ENCODE assay signal across 14 cellular contexts in the genomic region with DNA sequence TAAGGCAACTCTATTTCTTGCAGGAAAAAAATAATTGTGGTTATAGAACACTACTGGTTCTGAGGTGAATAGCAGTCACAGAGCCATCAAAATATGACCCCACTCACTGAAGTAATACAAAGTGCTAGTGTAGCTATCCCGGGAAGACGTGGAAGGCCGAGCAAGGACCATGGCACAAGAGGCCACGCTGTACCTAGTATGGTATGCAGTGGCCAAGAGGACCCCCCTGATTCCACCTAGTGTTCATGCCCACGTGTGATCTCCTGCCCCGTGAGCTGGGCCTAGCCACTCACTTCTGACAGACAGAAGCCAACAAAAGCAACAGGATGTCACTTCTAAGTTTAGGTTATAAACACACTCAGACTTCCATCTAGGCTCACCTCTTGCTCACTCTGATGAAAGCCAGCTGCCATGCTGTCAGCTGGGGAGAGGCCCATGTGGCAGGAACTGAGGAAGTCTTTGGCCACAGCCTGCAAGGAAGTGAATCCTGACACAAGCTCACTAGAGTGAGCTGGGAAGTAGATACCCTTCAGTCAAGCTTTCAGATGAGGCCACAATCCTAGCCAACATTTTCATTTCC. TPM values are rescaled to one million over a fixed set of nuclear protein-coding genes. Genes with fewer than 3 reads are reported as not detected.
DNase-seq lines count a peak whose midpoint lies in the region; ATAC-seq and TF ChIP-seq lines count a peak whose summit lies in the region.
"Had no signal": no experiment of that assay in that cellular context is flagged by ENCODE, and none has a peak within 500 bp of the region (broad histone marks: within the 10 kb centered on the region; RNA-seq: fewer than 3 reads in every experiment).

No MANE protein-coding gene starts in this region.

- peak overlapping the region; percentile 30 for H3K27ac ChIP-seq in left ventricle myocardium inferior (replicated peaks)
- H3K27ac ChIP-seq in adrenal gland: no peak overlapping the region
- H3K27ac ChIP-seq in trophoblast cell (ENCODE audit: low read depth, low read length): no peak overlapping the region
- H3K27ac ChIP-seq: dorsolateral prefrontal cortex, SK-N-MC had no signal

- H4K8ac ChIP-seq in trophoblast cell (ENCODE audit: low read depth, low read length): no peak overlapping the region

- peaks cover 19 to 49% of the 10 kb centered on the region in 2 donors for H3K4me1 Mint-ChIP-seq in effector memory CD8-positive, alpha-beta T cell (ENCODE audit: low read depth in 2 of 2)
- H3K4me1 Mint-ChIP-seq in stimulated activated memory B cell treated with anti-CD40 and anti-IgM and Interleukin-4, amounts not matched to agents 10 μg/mL and 1 μg/mL and 100 μg/mL, for 72 hours: peaks cover 47% of the 10 kb centered on the region
- H3K4me1 Mint-ChIP-seq: nephron had no signal

- H3K79me2 ChIP-seq in trophoblast cell (ENCODE audit: control insufficient read depth, insufficient read depth, low read length, poor library complexity): no peaks in the 10 kb centered on the region

- ATAC-seq in Right ventricle myocardium inferior: no peak
- ATAC-seq in effector memory CD8-positive, alpha-beta T cell (replicated peaks): no peak
- no peak for ATAC-seq in stimulated activated memory B cell treated with anti-CD40 and anti-IgM and Interleukin-4, amounts not matched to agents 10 μg/mL and 1 μg/mL and 100 μg/mL, for 72 hours

- H3K4me3 Mint-ChIP-seq in effector memory CD8-positive, alpha-beta T cell: no peak overlapping the region
- H3K4me3 Mint-ChIP-seq in stimulated activated memory B cell treated with anti-CD40 and anti-IgM and Interleukin-4, amounts not matched to agents 10 μg/mL and 1 μg/mL and 100 μg/mL, for 72 hours: no peak overlapping the region
- H3K4me3 Mint-ChIP-seq: nephron had no signal

- no peak overlapping the region for H2BK120ac ChIP-seq in trophoblast cell (ENCODE audit: insufficient read depth, low read length, poor library complexity)

- no peak overlapping the region for H3K4me2 ChIP-seq in trophoblast cell (ENCODE audit: low read length)

- no peak overlapping the region for H3K4ac ChIP-seq in trophoblast cell (ENCODE audit: low read depth, low read length)

- TF ChIP-seq CTCF in left ventricle myocardium inferior (IDR thresholded peaks at IDR 0.05; ENCODE audit: borderline replicate concordance) (no peak), adrenal gland (IDR thresholded peaks at IDR 0.05) (no peak)

- H3K23ac ChIP-seq in trophoblast cell (ENCODE audit: low read length): no peak overlapping the region

- no peak overlapping the region for H2BK12ac ChIP-seq in trophoblast cell (ENCODE audit: low read length)

- H3K18ac ChIP-seq in trophoblast cell (ENCODE audit: low read length): no peak overlapping the region

- peak overlapping the region; percentile 75 to 80 for H3K27ac Mint-ChIP-seq in effector memory CD8-positive, alpha-beta T cell
- peak overlapping the region; percentile 41 for H3K27ac Mint-ChIP-seq in stimulated activated memory B cell treated with anti-CD40 and anti-IgM and Interleukin-4, amounts not matched to agents 10 μg/mL and 1 μg/mL and 100 μg/mL, for 72 hours
- H3K27ac Mint-ChIP-seq: nephron had no signal

- H3K4me3 ChIP-seq in left ventricle myocardium inferior: no peak overlapping the region
- H3K4me3 ChIP-seq in adrenal gland: no peak overlapping the region
- H3K4me3 ChIP-seq in trophoblast cell (ENCODE audit: low read depth, low read length): no peak overlapping the region
- H3K4me3 ChIP-seq: dorsolateral prefrontal cortex, SK-N-MC had no signal

- no peak for TF ChIP-seq POLR2A in adrenal gland (IDR thresholded peaks at IDR 0.05)

- H2BK5ac ChIP-seq in trophoblast cell (ENCODE audit: low read depth, low read length, poor library complexity): no peak overlapping the region

- no peak overlapping the region for H3K9ac ChIP-seq in trophoblast cell (ENCODE audit: low read length)

- no peaks in the 10 kb centered on the region for H3K9me3 Mint-ChIP-seq in effector memory CD8-positive, alpha-beta T cell
- peaks cover 7% of the 10 kb centered on the region for H3K9me3 Mint-ChIP-seq in stimulated activated memory B cell treated with anti-CD40 and anti-IgM and Interleukin-4, amounts not matched to agents 10 μg/mL and 1 μg/mL and 100 μg/mL, for 72 hours
- H3K9me3 Mint-ChIP-seq: nephron had no signal

- no peak overlapping the region for H2AK5ac ChIP-seq in trophoblast cell (ENCODE audit: low read length)

- no peaks in the 10 kb centered on the region for H3K79me1 ChIP-seq in trophoblast cell (ENCODE audit: low read length)

- no peak overlapping the region for H4K12ac ChIP-seq in trophoblast cell (ENCODE audit: low read depth, low read length)

- H3K36me3 ChIP-seq in left ventricle myocardium inferior (peaks cover 96% of the 10 kb centered on the region), adrenal gland (replicated peaks in 1 of 2) (peaks cover 0 to 90% of the 10 kb centered on the region in 2 donors), trophoblast cell (ENCODE audit: control insufficient read depth in 1 of 2, insufficient read depth in 2 of 2, low read length in 2 of 2) (peaks cover 53 to 70% of the 10 kb centered on the region in 2 experiments)

- DNase-seq in left ventricle myocardium inferior (no peak), Right ventricle myocardium inferior (ENCODE audit: missing footprints) (no peak), NAMALWA (ENCODE audit: low spot score) (peak; percentile 42), adrenal gland (no peak), medulla oblongata (ENCODE audit: extremely low spot score) (no peak), trophoblast cell (no peak)
- DNase-seq in effector memory CD8-positive, alpha-beta T cell: no peak
- DNase-seq: activated CD4-positive, alpha-beta T cell treated with anti-CD3 and anti-CD28 coated beads, Interleukin-2, amount 50 U/mL, for 48 hours; C1 segment of cervical spinal cord; dorsolateral prefrontal cortex; NCI-H2081 treated with DMSO at 0.1 percent for 48 hours had no signal

- no peak overlapping the region for H2AFZ ChIP-seq in trophoblast cell (ENCODE audit: insufficient read depth, low read length, poor library complexity)

- 90 to 92% (median 91%) methylated on average over 6 of the region's 6 CpGs for WGBS in adrenal gland, 4 donors
- no CpG with 5 or more reads among the region's 6 CpGs for WGBS in trophoblast cell (ENCODE audit: extremely low coverage, insufficient coverage, insufficient read length)

- intact Hi-C loops in left ventricle myocardium inferior (cut with micrococcal nuclease): no loop called here
- intact Hi-C loops in Right ventricle myocardium inferior (cut with DNase I): loop anchor here (10.0 kb wide), 1 partner anchor 275 kb away; no protein-coding TSS in a partner anchor
- intact Hi-C loops in adrenal gland (cut with DNase I): loop anchor here (5.0 to 10.0 kb wide), 2 partner anchors 105 to 1798 kb away; no protein-coding TSS in a partner anchor

- H3K27me3 ChIP-seq in left ventricle myocardium inferior (ENCODE audit: low read depth) (no peaks in the 10 kb centered on the region), adrenal gland (no peaks in the 10 kb centered on the region), trophoblast cell (ENCODE audit: insufficient read depth, low read length) (no peaks in the 10 kb centered on the region)
- H3K27me3 ChIP-seq: dorsolateral prefrontal cortex had no signal

- no peaks in the 10 kb centered on the region for H3K27me3 Mint-ChIP-seq in effector memory CD8-positive, alpha-beta T cell
- H3K27me3 Mint-ChIP-seq in stimulated activated memory B cell treated with anti-CD40 and anti-IgM and Interleukin-4, amounts not matched to agents 10 μg/mL and 1 μg/mL and 100 μg/mL, for 72 hours: no peaks in the 10 kb centered on the region

- H3K4me1 ChIP-seq in left ventricle myocardium inferior (peaks cover 25% of the 10 kb centered on the region), adrenal gland (replicated peaks in 1 of 2) (no peaks in the 10 kb centered on the region), trophoblast cell (ENCODE audit: control insufficient read depth in 1 of 2, insufficient read depth in 2 of 2, low read length in 2 of 2) (no peaks in the 10 kb centered on the region)

- no peaks in the 10 kb centered on the region for H3K9me3 ChIP-seq in left ventricle myocardium inferior (replicated peaks)
- H3K9me3 ChIP-seq in adrenal gland (replicated peaks in 1 of 3): no peaks in the 10 kb centered on the region
- no peaks in the 10 kb centered on the region for H3K9me3 ChIP-seq in trophoblast cell (ENCODE audit: insufficient read depth, low read depth, low read length)

- no peak overlapping the region for H4K91ac ChIP-seq in trophoblast cell (ENCODE audit: low read depth, low read length)

- no peak overlapping the region for H3K14ac ChIP-seq in trophoblast cell (ENCODE audit: low read length)

- peaks cover 75% of the 10 kb centered on the region for H3K36me3 Mint-ChIP-seq in effector memory CD8-positive, alpha-beta T cell (ENCODE audit: insufficient read depth)
- H3K36me3 Mint-ChIP-seq in stimulated activated memory B cell treated with anti-CD40 and anti-IgM and Interleukin-4, amounts not matched to agents 10 μg/mL and 1 μg/mL and 100 μg/mL, for 72 hours: peaks cover 68% of the 10 kb centered on the region

RNA-seq across cellular contexts. Expression of gene LSS, which starts 21.7 kb away (rescaled TPM):
- 52.0 TPM for total RNA-seq in left ventricle myocardium inferior
- total RNA-seq in Right ventricle myocardium inferior: 61.0 TPM
- total RNA-seq in adrenal gland: 100 to 1,000 TPM in 2 of 8 donors, 10 to 100 TPM in 6; 49.0 to 245 (median 79.8) TPM
- 100 to 1,000 TPM in 1 of 3 donors, 10 to 100 TPM in 2; 46.3 to 132 (median 49.9) TPM for polyA plus RNA-seq in adrenal gland
- polyA plus RNA-seq in trophoblast cell (2013): 63.4 and 64.5 TPM in 2 replicates

RNA-seq across cellular contexts. Expression of gene MCM3AP, which starts 35.2 kb away (rescaled TPM):
- total RNA-seq in left ventricle myocardium inferior: 58.8 TPM
- 56.9 TPM for total RNA-seq in Right ventricle myocardium inferior
- total RNA-seq in adrenal gland: 10 to 100 TPM; 61.0 to 88.4 (median 72.3) TPM
- polyA plus RNA-seq in adrenal gland: 10 to 100 TPM; 34.8 to 89.4 (median 71.3) TPM
- 37.4 and 37.9 TPM in 2 replicates for polyA plus RNA-seq in trophoblast cell (2013)

RNA-seq across cellular contexts. Expression of gene YBEY, which starts 35.9 kb away (rescaled TPM):
- total RNA-seq in left ventricle myocardium inferior (17.1 TPM), Right ventricle myocardium inferior (18.6 TPM), adrenal gland (10 to 100 TPM in 6 of 8 donors, 1 to 10 TPM in 2; 4.0 to 17.5 (median 14.8) TPM)
- polyA plus RNA-seq in adrenal gland: 10 to 100 TPM; 16.4 to 46.0 (median 24.8) TPM
- 11.1 and 11.9 TPM in 2 replicates for polyA plus RNA-seq in trophoblast cell (2013)
